8 cellular contexts compared by ENCODE assay signal in genomic region chr10:131874991-131875451, GRCh38. TPM values are rescaled to one million over a fixed set of nuclear protein-coding genes. Genes with fewer than 3 reads are reported as not detected.
DNase-seq lines count a peak whose midpoint lies in the region; ATAC-seq, FAIRE-seq and TF ChIP-seq lines count a peak whose summit lies in the region.

No MANE protein-coding gene starts in this region.

- H3K4me2 ChIP-seq in endothelial cell of umbilical vein (ENCODE audit: insufficient read depth, low read length), result no peak overlapping the region

- no peak overlapping the region for H3K9ac ChIP-seq in endothelial cell of umbilical vein (replicated peaks; ENCODE audit: extremely low read depth, insufficient read depth, low read length)

- no peaks in the 10 kb centered on the region for H3K36me3 ChIP-seq in endothelial cell of umbilical vein (ENCODE audit: control insufficient read depth in 2 of 2, extremely low read depth in 1 of 2, insufficient read depth in 2 of 2, low read length in 2 of 2)

- H3K79me2 ChIP-seq in endothelial cell of umbilical vein (ENCODE audit: control insufficient read depth, insufficient read depth, low read length), result no peaks in the 10 kb centered on the region

- no peaks in the 10 kb centered on the region for H3K4me1 ChIP-seq in endothelial cell of umbilical vein (ENCODE audit: control insufficient read depth, extremely low read depth, insufficient read depth, low read length)

- no peaks in the 10 kb centered on the region for H3K9me3 Mint-ChIP-seq in activated CD4-positive, alpha-beta T cell treated with anti-CD3 and anti-CD28 coated beads, Interleukin-2, amount 10 ng/mL, durations not matched to agents 24 days and 14 days

- no peak overlapping the region for H2AFZ ChIP-seq in endothelial cell of umbilical vein (ENCODE audit: low read depth, low read length)

- ATAC-seq in GM18517 (IDR thresholded peaks at IDR 0.05; ENCODE audit: unreplicated experiment) (peak; percentile 63), HG03442 (IDR thresholded peaks at IDR 0.05; ENCODE audit: unreplicated experiment) (peak; percentile 83)

- TF ChIP-seq CTCF in AG09309 (IDR thresholded peaks at IDR 0.05; ENCODE audit: control insufficient read depth, insufficient read depth, low read depth, low read length, missing control alignments) (peak; percentile 77), endothelial cell of umbilical vein (IDR thresholded peaks at IDR 0.05; ENCODE audit: extremely low read depth in 1 of 2, insufficient read depth in 1 of 2, low read depth in 1 of 2, low read length in 2 of 2) (peak; percentile 72 to 85)

- no peak overlapping the region for H3K27ac Mint-ChIP-seq in activated CD4-positive, alpha-beta T cell treated with anti-CD3 and anti-CD28 coated beads, Interleukin-2, amount 10 ng/mL, durations not matched to agents 24 days and 14 days

- no peak overlapping the region for H3K4me3 Mint-ChIP-seq in activated CD4-positive, alpha-beta T cell treated with anti-CD3 and anti-CD28 coated beads, Interleukin-2, amount 10 ng/mL, durations not matched to agents 24 days and 14 days

- H3K27ac ChIP-seq in endothelial cell of umbilical vein (ENCODE audit: insufficient read depth, low read depth, low read length), result no peak overlapping the region

- H3K4me3 ChIP-seq in AG09309 (ENCODE audit: control insufficient read depth, low read depth, low read length) (no peak overlapping the region), endothelial cell of umbilical vein (replicated peaks in 1 of 3; ENCODE audit: insufficient read depth in 1 of 3, low read depth in 1 of 3, low read length in 3 of 3) (no peak overlapping the region)

- peaks cover 13% of the 10 kb centered on the region for H3K27me3 Mint-ChIP-seq in activated CD4-positive, alpha-beta T cell treated with anti-CD3 and anti-CD28 coated beads, Interleukin-2, amount 10 ng/mL, durations not matched to agents 24 days and 14 days

- DNase-seq in AG09309 (ENCODE audit: low read depth) (peak; percentile 39), NCI-H510A (lab: John Stamatoyannopoulos, UW) (peak; percentile 83), endothelial cell of umbilical vein (ENCODE audit: low read depth, low spot score) (peak; percentile 74), middle frontal gyrus (ENCODE audit: extremely low spot score, low spot score) (peak; percentile 75)
- peak; percentile 88 for DNase-seq in activated CD4-positive, alpha-beta T cell treated with anti-CD3 and anti-CD28 coated beads, Interleukin-2, amount 10 ng/mL, durations not matched to agents 24 days and 14 days
- DNase-seq in stimulated activated naive CD4-positive, alpha-beta T cell (lab: John Stamatoyannopoulos, UW), result peak in 4 of 6 experiments; percentile 5 to 35 (median 28)

- POLR2A ChIA-PET in endothelial cell of umbilical vein (lab: Charles Lee), result no interaction called here

- peaks cover 3% of the 10 kb centered on the region for H3K4me1 Mint-ChIP-seq in activated CD4-positive, alpha-beta T cell treated with anti-CD3 and anti-CD28 coated beads, Interleukin-2, amount 10 ng/mL, durations not matched to agents 24 days and 14 days

- FAIRE-seq in endothelial cell of umbilical vein (lab: Jason Lieb, UNC), result no peak

- H3K9me1 ChIP-seq in endothelial cell of umbilical vein (replicated peaks; ENCODE audit: control insufficient read depth, extremely low read depth, insufficient read depth, low read length), result no peaks in the 10 kb centered on the region

- H4K20me1 ChIP-seq in endothelial cell of umbilical vein (replicated peaks; ENCODE audit: control insufficient read depth, extremely low read depth, insufficient read depth, low read length), result no peaks in the 10 kb centered on the region

- H3K27me3 ChIP-seq in endothelial cell of umbilical vein (ENCODE audit: control insufficient read depth in 2 of 2, insufficient read depth in 2 of 2, low read length in 2 of 2), result no peaks in the 10 kb centered on the region

- no peak for TF ChIP-seq POLR2A in endothelial cell of umbilical vein (IDR thresholded peaks at IDR 0.05; ENCODE audit: low read depth, low read length)

- no peaks in the 10 kb centered on the region for H3K9me3 ChIP-seq in endothelial cell of umbilical vein (replicated peaks; ENCODE audit: control insufficient read depth, insufficient read depth, low read length)

- no TSS peak for BruUV-seq in endothelial cell of umbilical vein (replicated peaks; lab: Mats Ljungman, UMichigan)

- no peaks in the 10 kb centered on the region for H3K36me3 Mint-ChIP-seq in activated CD4-positive, alpha-beta T cell treated with anti-CD3 and anti-CD28 coated beads, Interleukin-2, amount 10 ng/mL, durations not matched to agents 24 days and 14 days (ENCODE audit: low read depth)

- CTCF ChIA-PET in endothelial cell of umbilical vein (lab: Charles Lee), result interaction anchor here (0.7 to 3.2 kb wide), 11 partner anchors 9 to 1691 kb away, joined by 3 to 27 read pairs (median 3); no protein-coding TSS in a partner anchor

- dilution Hi-C loops in endothelial cell of umbilical vein (cut with MboI; ENCODE audit: extremely low pct_ligation_motif_present, low sequenced_read_pairs), result no loop called here

- intact Hi-C loops in activated CD4-positive, alpha-beta T cell treated with anti-CD3 and anti-CD28 coated beads, Interleukin-2, amount 10 ng/mL, durations not matched to agents 24 days and 14 days (cut with micrococcal nuclease), result loop anchor here (5.0 kb wide), 2 partner anchors 423 to 633 kb away; no protein-coding TSS in a partner anchor
- intact Hi-C loops in endothelial cell of umbilical vein (cut with micrococcal nuclease), result loop anchor here (1.0 to 10.0 kb wide), 3 partner anchors 88 to 1685 kb away; no protein-coding TSS in a partner anchor

TF ChIP-seq in endothelial cell of umbilical vein, 7 proteins besides CTCF, POLR2A, EP300 and RAD21:
- TF ChIP-seq FOS (IDR thresholded peaks at IDR 0.05; ENCODE audit: borderline replicate concordance, insufficient read depth, low read length) (no peak), EZH2 (IDR thresholded peaks at IDR 0.05; ENCODE audit: borderline replicate concordance, low read depth, low read length, severe bottlenecking) (no peak), GATA2 (IDR thresholded peaks at IDR 0.05; ENCODE audit: insufficient read depth, insufficient read length, low read depth, low read length) (no peak)

RNA-seq across cellular contexts. Expression of gene PPP2R2D, which starts 25.8 kb away (rescaled TPM):
- 33.2 and 36.2 TPM in 2 replicates for total RNA-seq in activated CD4-positive, alpha-beta T cell treated with anti-CD3 and anti-CD28 coated beads, Interleukin-2, amount 10 ng/mL, durations not matched to agents 24 days and 14 days
- total RNA-seq in endothelial cell of umbilical vein, result 33.9 and 36.3 TPM in 2 replicates
- polyA plus RNA-seq in endothelial cell of umbilical vein, result 27.8 and 29.9 TPM in 2 replicates
- 36.2 and 42.3 TPM in 2 replicates for polyA plus RNA-seq in endothelial cell of umbilical vein (2011; cell fraction: cytosol; rRNA removed)
- polyA plus RNA-seq in endothelial cell of umbilical vein (2011; cell fraction: nucleus; rRNA removed), result 63.6 and 63.8 TPM in 2 replicates
- polyA plus RNA-seq in endothelial cell of umbilical vein (2012), result 36.3 and 38.9 TPM in 2 replicates
- 38.5 and 41.4 TPM in 2 replicates for polyA minus RNA-seq in endothelial cell of umbilical vein
- polyA minus RNA-seq in endothelial cell of umbilical vein (2011; cell fraction: cytosol; rRNA and poly(A)+ RNA removed), result 19.3 TPM
- polyA minus RNA-seq in endothelial cell of umbilical vein (2011; cell fraction: nucleus; rRNA and poly(A)+ RNA removed), result 32.3 and 34.4 TPM in 2 replicates

Comparison
In these comparisons a context has a peak if more than half of its experiments do, and no peak if none do; other contexts are left out.
1. DNase-seq: peak in every context shown above with its lines; median percentile 88 in activated CD4-positive, alpha-beta T cell treated with anti-CD3 and anti-CD28 coated beads, Interleukin-2, amount 10 ng/mL, durations not matched to agents 24 days and 14 days; 83 in NCI-H510A; 75 in middle frontal gyrus; 74 in endothelial cell of umbilical vein; 39 in AG09309; 28 in stimulated activated naive CD4-positive, alpha-beta T cell.